ENCODE assay signal across 15 cellular contexts in genomic region chr3:99921377-99921695, GRCh38.
A peak's percentile ranks its signal among the peaks of the same experiment; 100 is the strongest.
DNase-seq lines count a peak whose midpoint lies in the region; ATAC-seq and TF ChIP-seq lines count a peak whose summit lies in the region.
"Had no signal": no experiment of that assay in that cellular context is flagged by ENCODE, and none has a peak within 500 bp of the region (broad histone marks: within the 10 kb centered on the region; RNA-seq: fewer than 3 reads in every experiment).

No MANE protein-coding gene starts in this region.

- no peaks in the 10 kb centered on the region for H4K20me1 ChIP-seq in hepatocyte (ENCODE audit: insufficient read depth, poor library complexity, severe bottlenecking)

- H3K36me3 ChIP-seq in right atrium auricular region (no peaks in the 10 kb centered on the region), hepatocyte (replicated peaks; ENCODE audit: insufficient read depth, low read depth) (no peaks in the 10 kb centered on the region), rectal smooth muscle tissue (ENCODE audit: control insufficient read depth, insufficient read depth, low read length) (no peaks in the 10 kb centered on the region), uterus (no peaks in the 10 kb centered on the region)

- no peaks in the 10 kb centered on the region for H3K9me2 ChIP-seq in hepatocyte (replicated peaks; ENCODE audit: insufficient read depth)

- TF ChIP-seq POLR2A in uterus (IDR thresholded peaks at IDR 0.05), result no peak

- H3K27me3 Mint-ChIP-seq in activated T-helper 2 cell treated with anti-CD3 and anti-CD28 coated beads, Interferon-gamma antibody, Interleukin-2, Interleukin-4, amounts not matched to agents 10 μg/mL and 5 μg/mL and 100 μg/mL, durations not matched to agents 14 hours and 24 hours and 36 hours (ENCODE audit: low read depth), result no peaks in the 10 kb centered on the region
- H3K27me3 Mint-ChIP-seq: IgD-negative memory B cell had no signal

- no peak for ATAC-seq in Right ventricle myocardium inferior

- no peak overlapping the region for H3K4me3 Mint-ChIP-seq in activated T-helper 2 cell treated with anti-CD3 and anti-CD28 coated beads, Interferon-gamma antibody, Interleukin-2, Interleukin-4, amounts not matched to agents 10 μg/mL and 5 μg/mL and 100 μg/mL, durations not matched to agents 14 hours and 24 hours and 36 hours (ENCODE audit: low read depth)

- 53% methylated on average over 1 of the region's 1 CpG for WGBS in hepatocyte (ENCODE audit: low lambda C conversion rate, missing lambda C conversion rate)

- H3K4me3 ChIP-seq in right atrium auricular region (no peak overlapping the region), hepatocyte (no peak overlapping the region), rectal smooth muscle tissue (ENCODE audit: low read length) (no peak overlapping the region), uterus (no peak overlapping the region)
- H3K4me3 ChIP-seq: mucosa of descending colon had no signal

- H3K27me3 ChIP-seq in right atrium auricular region (no peaks in the 10 kb centered on the region), hepatocyte (no peaks in the 10 kb centered on the region), rectal smooth muscle tissue (ENCODE audit: control insufficient read depth, insufficient read depth, low read length) (no peaks in the 10 kb centered on the region), uterus (no peaks in the 10 kb centered on the region)

- TF ChIP-seq CTCF in right atrium auricular region (IDR thresholded peaks at IDR 0.05) (no peak), hepatocyte (IDR thresholded peaks at IDR 0.05; ENCODE audit: poor library complexity) (no peak), uterus (IDR thresholded peaks at IDR 0.05) (no peak)

- no peaks in the 10 kb centered on the region for H3K79me2 ChIP-seq in hepatocyte

- no peaks in the 10 kb centered on the region for H3K9me3 Mint-ChIP-seq in activated T-helper 2 cell treated with anti-CD3 and anti-CD28 coated beads, Interferon-gamma antibody, Interleukin-2, Interleukin-4, amounts not matched to agents 10 μg/mL and 5 μg/mL and 100 μg/mL, durations not matched to agents 14 hours and 24 hours and 36 hours

- no peaks in the 10 kb centered on the region for H3K9me3 ChIP-seq in right atrium auricular region
- no peaks in the 10 kb centered on the region for H3K9me3 ChIP-seq in hepatocyte (ENCODE audit: low read depth)
- no peaks in the 10 kb centered on the region for H3K9me3 ChIP-seq in uterus
- H3K9me3 ChIP-seq: mucosa of descending colon had no signal

- peak overlapping the region; percentile 8 for H3K4me2 ChIP-seq in hepatocyte

- H3K27ac ChIP-seq in right atrium auricular region, result peak overlapping the region; percentile 70 to 79
- peak overlapping the region; percentile 90 for H3K27ac ChIP-seq in hepatocyte
- peak overlapping the region; percentile 17 for H3K27ac ChIP-seq in rectal smooth muscle tissue (ENCODE audit: low read depth, low read length)
- peak overlapping the region; percentile 36 to 48 for H3K27ac ChIP-seq in uterus

- H3K27ac Mint-ChIP-seq in activated T-helper 2 cell treated with anti-CD3 and anti-CD28 coated beads, Interferon-gamma antibody, Interleukin-2, Interleukin-4, amounts not matched to agents 10 μg/mL and 5 μg/mL and 100 μg/mL, durations not matched to agents 14 hours and 24 hours and 36 hours, result no peak overlapping the region

- intact Hi-C loops in Right ventricle myocardium inferior (cut with DNase I) (loop anchor here (2.0 to 5.0 kb wide), 2 partner anchors 43 to 121 kb away; no protein-coding TSS in a partner anchor), uterus (cut with DNase I; ENCODE audit: low total_unique reads) (no loop called here)
- intact Hi-C loops in activated T-helper 2 cell treated with anti-CD3 and anti-CD28 coated beads, Interferon-gamma antibody, Interleukin-2, Interleukin-4, amounts not matched to agents 10 μg/mL and 5 μg/mL and 100 μg/mL, durations not matched to agents 14 hours and 24 hours and 36 hours (cut with micrococcal nuclease), result no loop called here

- no peak overlapping the region for H3K9ac ChIP-seq in rectal smooth muscle tissue (ENCODE audit: low read length)

- DNase-seq in right atrium auricular region (ENCODE audit: low spot score), result no peak
- no peak for DNase-seq in Right ventricle myocardium inferior (ENCODE audit: missing footprints)
- no peak for DNase-seq in hepatocyte (ENCODE audit: low spot score)
- DNase-seq in uterus, result no peak
- DNase-seq in amygdala (lab: John Stamatoyannopoulos, UW), result no peak
- no peak for DNase-seq in activated T-helper 2 cell treated with anti-CD3 and anti-CD28 coated beads, Interferon-gamma antibody, Interleukin-2, Interleukin-4, amounts not matched to agents 10 μg/mL and 5 μg/mL and 100 μg/mL, durations not matched to agents 14 hours and 24 hours and 36 hours (ENCODE audit: low spot score)
- no peak for DNase-seq in SIG-M5 (lab: John Stamatoyannopoulos, UW)
- DNase-seq: activated effector memory CD4-positive, alpha-beta T cell treated with Interleukin-2 at 50 U/mL for 16 hours; aorta; NCI-H1048; posterior cingulate gyrus; stimulated activated CD4-positive, alpha-beta T cell treated with anti-CD3 and anti-CD28 coated beads, Interleukin-2, amount 100 ng/mL, for 24 hours had no signal

- H3K36me3 Mint-ChIP-seq in activated T-helper 2 cell treated with anti-CD3 and anti-CD28 coated beads, Interferon-gamma antibody, Interleukin-2, Interleukin-4, amounts not matched to agents 10 μg/mL and 5 μg/mL and 100 μg/mL, durations not matched to agents 14 hours and 24 hours and 36 hours (ENCODE audit: low read depth), result peaks cover 16% of the 10 kb centered on the region
- H3K36me3 Mint-ChIP-seq: IgD-negative memory B cell had no signal

- H3K4me1 ChIP-seq in right atrium auricular region (peaks cover 0 to 48% of the 10 kb centered on the region in 2 donors), hepatocyte (ENCODE audit: insufficient read depth) (peaks cover 33% of the 10 kb centered on the region), rectal smooth muscle tissue (ENCODE audit: control insufficient read depth, insufficient read depth, low read length) (peaks cover 12% of the 10 kb centered on the region), uterus (no peaks in the 10 kb centered on the region)

- H2AFZ ChIP-seq in hepatocyte, result no peak overlapping the region

- H3K4me1 Mint-ChIP-seq in activated T-helper 2 cell treated with anti-CD3 and anti-CD28 coated beads, Interferon-gamma antibody, Interleukin-2, Interleukin-4, amounts not matched to agents 10 μg/mL and 5 μg/mL and 100 μg/mL, durations not matched to agents 14 hours and 24 hours and 36 hours (ENCODE audit: low read depth), result peaks cover 15% of the 10 kb centered on the region

Comparison
In these comparisons a context has a peak if more than half of its experiments do, and no peak if none do; other contexts are left out.
1. H3K27ac ChIP-seq: peak in every context shown above with its lines; median percentile 90 in hepatocyte; 74 in right atrium auricular region; 42 in uterus; 17 in rectal smooth muscle tissue.